Comparison of ENCODE assay signal across 8 cellular contexts in the genomic region with DNA sequence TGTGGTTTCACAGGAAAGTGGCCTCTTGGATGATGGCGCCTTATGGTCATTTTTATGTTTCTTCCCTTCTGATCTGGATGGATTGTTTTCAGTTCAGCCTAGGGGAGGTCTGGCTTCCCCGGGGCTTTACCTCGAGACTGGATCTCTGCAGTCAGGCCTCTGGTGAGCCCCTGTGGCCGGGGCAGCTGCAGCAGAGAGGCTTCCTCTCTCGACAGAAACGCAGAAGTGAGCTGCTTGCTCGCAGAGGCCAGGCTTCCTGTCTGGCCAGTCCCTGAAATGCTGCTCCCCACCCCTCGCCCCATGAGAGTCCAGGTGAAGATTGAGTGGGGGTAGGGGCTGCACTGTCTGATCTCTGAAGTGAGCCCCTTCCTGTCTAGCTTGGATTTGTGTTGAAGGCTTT. TPM values are rescaled to one million over a fixed set of nuclear protein-coding genes. Genes with fewer than 3 reads are reported as not detected.
DNase-seq lines count a peak whose midpoint lies in the region; ATAC-seq and TF ChIP-seq lines count a peak whose summit lies in the region.

No MANE protein-coding gene starts in this region.

- H3K4me3 Mint-ChIP-seq in naive B cell = peak overlapping the region; percentile 86 to 95 (median 89)

- peaks cover 0 to 5% (median 0%) of the 10 kb centered on the region in 7 donors for H3K9me3 Mint-ChIP-seq in naive B cell

- H4K20me1 ChIP-seq in SU-DHL-6 (ENCODE audit: low read depth, low read length) = no peaks in the 10 kb centered on the region

- peak overlapping the region; percentile 100 for H3K27ac ChIP-seq in SU-DHL-6 (ENCODE audit: low read depth, low read length)

- H3K4me3 ChIP-seq in SU-DHL-6 (ENCODE audit: insufficient read depth, low read length, poor library complexity, severe bottlenecking) (peak overlapping the region; percentile 42), BE2C (ENCODE audit: low read depth, low read length) (no peak overlapping the region), foreskin fibroblast (ENCODE audit: low read depth in 1 of 2, low read length in 2 of 2) (no peak overlapping the region)

- peaks cover 90% of the 10 kb centered on the region for H3F3A ChIP-seq in SU-DHL-6 (ENCODE audit: insufficient read depth)

- peak overlapping the region; percentile 98 to 100 (median 99) for H3K27ac Mint-ChIP-seq in naive B cell

- TF ChIP-seq CTCF in SU-DHL-6 (IDR thresholded peaks at IDR 0.05; ENCODE audit: insufficient read depth, low read length, poor library complexity, severe bottlenecking) (no peak), BE2C (IDR thresholded peaks at IDR 0.05; ENCODE audit: low read depth, low read length) (no peak), foreskin fibroblast (IDR thresholded peaks at IDR 0.05; ENCODE audit: low read depth, low read length) (no peak)

- DNase-seq in naive B cell (peak; percentile 84), BE2C (no peak), NCI-H2029 (lab: John Stamatoyannopoulos, UW) (no peak), foreskin fibroblast (no peak)

- H3K4me1 Mint-ChIP-seq in naive B cell = peaks cover 75 to 95% (median 90%) of the 10 kb centered on the region in 3 donors

- H2AFZ ChIP-seq in SU-DHL-6 (ENCODE audit: low read depth, low read length, severe bottlenecking) = no peak overlapping the region

- H3K9me2 ChIP-seq in SU-DHL-6 (replicated peaks; ENCODE audit: insufficient read depth, low read length) = no peaks in the 10 kb centered on the region

- no peaks in the 10 kb centered on the region for H3K27me3 ChIP-seq in SU-DHL-6 (ENCODE audit: low read length)
- no peaks in the 10 kb centered on the region for H3K27me3 ChIP-seq in BE2C

- peak overlapping the region; percentile 70 for H3K9ac ChIP-seq in SU-DHL-6 (ENCODE audit: low read length)

- H3K36me3 Mint-ChIP-seq in naive B cell = peaks cover 16% of the 10 kb centered on the region in 2 donors

- peak overlapping the region; percentile 89 for H3K4me2 ChIP-seq in SU-DHL-6 (ENCODE audit: low read depth, low read length, poor library complexity, severe bottlenecking)

- no peaks in the 10 kb centered on the region for H3K4me1 ChIP-seq in BE2C

- no peaks in the 10 kb centered on the region for H3K27me3 Mint-ChIP-seq in naive B cell

- ATAC-seq in GM18868 (IDR thresholded peaks at IDR 0.05; ENCODE audit: unreplicated experiment) (peak; percentile 37), HG02938 (IDR thresholded peaks at IDR 0.05; ENCODE audit: unreplicated experiment) (peak; percentile 35), naive B cell (ENCODE audit: low read depth in 2 of 2) (peak; percentile 64 to 73), HG02759 (IDR thresholded peaks at IDR 0.05; ENCODE audit: unreplicated experiment) (no peak)

- H3K36me3 ChIP-seq in SU-DHL-6 (ENCODE audit: low read length) = peaks cover 2% of the 10 kb centered on the region; the same call in 1 of the 2 replicates
- H3K36me3 ChIP-seq in BE2C = no peaks in the 10 kb centered on the region

- no peaks in the 10 kb centered on the region for H3K9me3 ChIP-seq in SU-DHL-6 (ENCODE audit: insufficient read depth, low read length)
- H3K9me3 ChIP-seq in BE2C = no peaks in the 10 kb centered on the region

- peaks cover 72% of the 10 kb centered on the region for H3K79me2 ChIP-seq in SU-DHL-6 (ENCODE audit: insufficient read depth, low read length)

RNA-seq across cellular contexts. Expression of gene PLCG2, which starts 44.0 kb away (rescaled TPM):
- polyA plus RNA-seq in naive B cell (ENCODE audit: low read depth in 6 of 6) = 100 to 1,000 TPM in 2 of 6 donors, 10 to 100 TPM in 4; 65.1 to 119 (median 92.5) TPM
- not detected for polyA plus RNA-seq in BE2C (2012; ENCODE audit: insufficient read depth, insufficient read length, low read depth)
